ENCODE assay signal across 8 cellular contexts in the genomic region with DNA sequence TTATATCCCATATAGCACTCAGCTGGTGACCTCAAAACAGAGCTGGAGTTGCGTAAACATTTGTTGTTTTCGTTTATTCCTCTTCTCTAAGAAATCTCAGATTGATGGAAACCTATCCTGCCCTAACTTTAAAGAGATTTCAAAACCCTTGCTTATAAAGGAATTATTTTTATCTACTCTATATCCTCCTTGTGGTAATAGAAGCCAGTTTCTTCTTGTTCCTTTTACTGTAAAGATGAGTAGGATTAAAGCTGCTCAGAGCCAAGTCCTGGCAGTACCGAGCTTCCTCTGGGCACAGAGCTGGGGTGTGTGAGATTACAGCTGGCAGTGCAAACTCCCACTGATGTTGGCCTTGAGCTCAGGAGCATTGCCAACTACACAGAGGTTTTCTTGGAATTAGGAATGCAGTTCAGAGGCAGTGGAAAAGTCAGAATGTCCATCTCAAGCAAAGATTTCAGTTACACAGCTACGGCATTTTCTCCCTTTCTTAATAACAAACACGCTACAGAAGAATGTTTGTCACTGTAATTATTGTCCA. TPM values are rescaled to one million over a fixed set of nuclear protein-coding genes. Genes with fewer than 3 reads are reported as not detected.
DNase-seq lines count a peak whose midpoint lies in the region; ATAC-seq, FAIRE-seq and TF ChIP-seq lines count a peak whose summit lies in the region.

No MANE protein-coding gene starts in this region.

- no peaks in the 10 kb centered on the region for H3K27me3 Mint-ChIP-seq in CD8-positive, alpha-beta memory T cell

- H3K4me3 ChIP-seq in CD8-positive, alpha-beta memory T cell (ENCODE audit: low read length), result peak overlapping the region; percentile 74
- H3K4me3 ChIP-seq in H1 (ENCODE audit: extremely low read depth in 1 of 4, insufficient read depth in 2 of 4, low read depth in 3 of 4, low read length in 4 of 4), result peak overlapping the region; percentile 82 to 97 (median 87); a peak in 7 of 8 replicates
- H3K4me3 ChIP-seq in neuronal stem cell (ENCODE audit: low read length in 2 of 2), result peak overlapping the region in 1 of 2 donors; percentile 99

- no peak for FAIRE-seq in H1 (lab: Jason Lieb, UNC)

- no peak overlapping the region for H3K18ac ChIP-seq in H1 (ENCODE audit: extremely low read depth, low read length)
- no peak overlapping the region for H3K18ac ChIP-seq in neuronal stem cell (ENCODE audit: low read length)

- peaks cover 8 to 36% of the 10 kb centered on the region in 2 experiments for H3K79me2 ChIP-seq in H1 (ENCODE audit: control insufficient read depth in 1 of 2, insufficient read depth in 2 of 2, low read length in 2 of 2)

- DNase-seq in CD8-positive, alpha-beta memory T cell, result no peak
- DNase-seq in OCI-M1 (lab: John Stamatoyannopoulos, UW) (peak; percentile 27), H1 (ENCODE audit: low read depth in 1 of 2, low spot score in 2 of 2) (no peak), neuronal stem cell (ENCODE audit: low spot score) (no peak), ureter (ENCODE audit: low spot score) (no peak), DMS79 treated with DMSO at 0.1 percent for 48 hours (lab: John Stamatoyannopoulos, UW) (no peak)

- H2AK5ac ChIP-seq in H1 (ENCODE audit: low read depth, low read length) (no peak overlapping the region), neuronal stem cell (ENCODE audit: low read depth, low read length) (no peak overlapping the region)

- WGBS in H1 (ENCODE audit: extremely low coverage in 1 of 2, insufficient coverage in 1 of 2, insufficient read length in 1 of 2, insufficient replicate concordance in 2 of 2, low coverage in 1 of 2, low lambda C conversion rate in 2 of 2, missing lambda C conversion rate in 1 of 2), 2 experiments, result 83% methylated on average over 5 of the region's 5 CpGs; no CpG with 5 or more reads in 1 of the 2 experiments
- WGBS in neuronal stem cell (ENCODE audit: extremely low coverage in 2 of 2, insufficient read length in 2 of 2, insufficient replicate concordance in 1 of 2), 2 donors, result no CpG with 5 or more reads among the region's 5 CpGs

- no peak overlapping the region for H2BK120ac ChIP-seq in H1 (replicated peaks; ENCODE audit: low read depth, low read length)
- no peak overlapping the region for H2BK120ac ChIP-seq in neuronal stem cell (ENCODE audit: low read depth, low read length)

- H3K9me3 Mint-ChIP-seq in CD8-positive, alpha-beta memory T cell, result no peaks in the 10 kb centered on the region

- H2BK20ac ChIP-seq in H1 (ENCODE audit: low read length), result no peak overlapping the region

- H4K5ac ChIP-seq in H1 (ENCODE audit: insufficient read length, low read depth, low read length), result no peak overlapping the region

- H3K79me1 ChIP-seq in H1 (ENCODE audit: low read depth, low read length) (peaks cover 6% of the 10 kb centered on the region; the same call in 1 of the 2 replicates), neuronal stem cell (ENCODE audit: low read depth, low read length) (peaks cover 3% of the 10 kb centered on the region)

- H3K36me3 ChIP-seq in CD8-positive, alpha-beta memory T cell (ENCODE audit: insufficient read depth, low read length), result peaks cover 19% of the 10 kb centered on the region
- H3K36me3 ChIP-seq in H1 (ENCODE audit: control insufficient read depth in 2 of 4, insufficient read depth in 4 of 4, low read length in 3 of 4) (peaks cover 2 to 34% (median 18%) of the 10 kb centered on the region in 4 experiments; a peak in 7 of 8 replicates), neuronal stem cell (replicated peaks in 1 of 2; ENCODE audit: control insufficient read depth in 2 of 2, insufficient read depth in 2 of 2, low read length in 2 of 2) (peaks cover 14 to 43% of the 10 kb centered on the region in 2 donors)

- H2BK5ac ChIP-seq in H1 (ENCODE audit: low read depth, low read length), result no peak overlapping the region
- H2BK5ac ChIP-seq in neuronal stem cell (ENCODE audit: low read length), result no peak overlapping the region

- H3K9me3 ChIP-seq in CD8-positive, alpha-beta memory T cell (ENCODE audit: low read length), result no peaks in the 10 kb centered on the region
- H3K9me3 ChIP-seq in H1 (ENCODE audit: insufficient read depth in 2 of 2, low read depth in 1 of 2, low read length in 1 of 2) (no peaks in the 10 kb centered on the region), neuronal stem cell (replicated peaks in 1 of 2; ENCODE audit: control insufficient read depth in 2 of 2, insufficient read depth in 1 of 2, low read depth in 1 of 2, low read length in 2 of 2) (no peaks in the 10 kb centered on the region)

- TF ChIP-seq EP300 in H1 (IDR thresholded peaks at IDR 0.05; ENCODE audit: borderline replicate concordance in 1 of 2, low read depth in 2 of 2, low read length in 2 of 2), result no peak

- H4K91ac ChIP-seq in H1 (replicated peaks; ENCODE audit: insufficient read length, low read length) (no peak overlapping the region), neuronal stem cell (ENCODE audit: low read depth, low read length, poor library complexity) (no peak overlapping the region)

- H3K27me3 ChIP-seq in CD8-positive, alpha-beta memory T cell (ENCODE audit: insufficient read depth, low read length, poor library complexity, severe bottlenecking), result no peaks in the 10 kb centered on the region
- no peaks in the 10 kb centered on the region for H3K27me3 ChIP-seq in H1 (replicated peaks in 1 of 4; ENCODE audit: control insufficient read depth in 3 of 4, extremely low read depth in 1 of 4, insufficient read depth in 3 of 4, low read length in 3 of 4)
- no peaks in the 10 kb centered on the region for H3K27me3 ChIP-seq in neuronal stem cell (ENCODE audit: control insufficient read depth in 3 of 3, insufficient read depth in 3 of 3, low read depth in 1 of 3, low read length in 3 of 3)

- H3K23ac ChIP-seq in H1 (ENCODE audit: insufficient read length) (no peak overlapping the region), neuronal stem cell (ENCODE audit: low read depth, low read length, poor library complexity) (no peak overlapping the region)

- H4K20me1 ChIP-seq in H1 (replicated peaks in 1 of 2; ENCODE audit: control insufficient read depth in 1 of 2, insufficient read depth in 2 of 2, low read length in 2 of 2), result peaks cover 3 to 4% of the 10 kb centered on the region in 2 experiments

- H2AFZ ChIP-seq in H1 (ENCODE audit: low read length) (no peak overlapping the region), neuronal stem cell (ENCODE audit: low read length) (no peak overlapping the region)

- no peak overlapping the region for H3K56ac ChIP-seq in H1 (replicated peaks; ENCODE audit: insufficient read length, low read depth, low read length)

- no peak overlapping the region for H4K8ac ChIP-seq in H1 (ENCODE audit: extremely low read depth, insufficient read depth, low read length)
- H4K8ac ChIP-seq in neuronal stem cell (ENCODE audit: low read depth, low read length), result no peak overlapping the region

- H3K23me2 ChIP-seq in H1 (ENCODE audit: low read depth, low read length), result no peaks in the 10 kb centered on the region; the same call in 1 of the 2 replicates

- H2BK15ac ChIP-seq in H1 (ENCODE audit: low read length) (no peak overlapping the region), neuronal stem cell (ENCODE audit: low read length) (no peak overlapping the region)

- H3K4ac ChIP-seq in H1 (replicated peaks; ENCODE audit: insufficient read length, low read depth, low read length) (no peak overlapping the region), neuronal stem cell (ENCODE audit: low read length) (no peak overlapping the region)

- CTCF ChIA-PET in CD8-positive, alpha-beta memory T cell (lab: Charles Lee), result interaction anchor here (1.0 to 2.5 kb wide), 3 partner anchors 36 to 87 kb away, joined by 3 to 12 read pairs (median 5); a partner anchor contains a TSS
- CTCF ChIA-PET in H1 (lab: Charles Lee; ENCODE audit: partially characterized antibody), result interaction anchor here (0.6 to 2.2 kb wide), 16 partner anchors 8 to 221 kb away, joined by 3 to 10 read pairs (median 3); a partner anchor contains a TSS

- H3K9ac ChIP-seq in H1 (replicated peaks in 1 of 4; ENCODE audit: extremely low read depth in 1 of 4, low read depth in 3 of 4, low read length in 3 of 4), result peak overlapping the region in 1 of 4 experiments; percentile 14; a peak in 1 of 7 replicates
- no peak overlapping the region for H3K9ac ChIP-seq in neuronal stem cell (ENCODE audit: low read depth, low read length, poor library complexity)

- H3K14ac ChIP-seq in H1 (ENCODE audit: insufficient read length) (no peak overlapping the region), neuronal stem cell (ENCODE audit: low read length) (no peak overlapping the region)

- POLR2A ChIA-PET in CD8-positive, alpha-beta memory T cell (lab: Charles Lee), result interaction anchor here (0.7 to 3.4 kb wide), 2 partner anchors 14 to 29 kb away, joined by 3 to 14 read pairs; no protein-coding TSS in a partner anchor
- POLR2A ChIA-PET in H1 (lab: Charles Lee; ENCODE audit: partially characterized antibody), result interaction anchor here (0.7 to 4.8 kb wide), 11 partner anchors 11 to 133 kb away, joined by 3 to 20 read pairs (median 3); a partner anchor contains a TSS

- H3K4me3 Mint-ChIP-seq in CD8-positive, alpha-beta memory T cell, result peak overlapping the region; percentile 87 to 99 (median 96)

- no peak for TF ChIP-seq RAD21 in H1 (IDR thresholded peaks at IDR 0.05 in 1 of 2, conservative IDR thresholded peaks at IDR 0.05 in 1 of 2; ENCODE audit: low read depth in 2 of 2, low read length in 2 of 2)

- TF ChIP-seq POLR2A in H1 (IDR thresholded peaks at IDR 0.05; ENCODE audit: control extremely low read depth in 1 of 2, low read depth in 2 of 2, low read length in 2 of 2), result no peak

- ATAC-seq in HG02973 (IDR thresholded peaks at IDR 0.05; ENCODE audit: unreplicated experiment) (no peak), GM18907 (IDR thresholded peaks at IDR 0.05; ENCODE audit: unreplicated experiment) (no peak)

- H3K27ac Mint-ChIP-seq in CD8-positive, alpha-beta memory T cell, result peak overlapping the region; percentile 29 to 98 (median 88)

- H2BK12ac ChIP-seq in H1 (ENCODE audit: low read depth, low read length), result no peak overlapping the region
- no peak overlapping the region for H2BK12ac ChIP-seq in neuronal stem cell (ENCODE audit: low read length)

- H3K4me1 Mint-ChIP-seq in CD8-positive, alpha-beta memory T cell, result peaks cover 38 to 56% (median 49%) of the 10 kb centered on the region in 3 donors

- H3K4me2 ChIP-seq in H1 (ENCODE audit: insufficient read depth in 1 of 2, low read depth in 2 of 2, low read length in 2 of 2) (peak overlapping the region; percentile 82 to 97), neuronal stem cell (ENCODE audit: insufficient read depth, low read length, poor library complexity, severe bottlenecking) (peak overlapping the region; percentile 98)

- no peak overlapping the region for H3K27ac ChIP-seq in CD8-positive, alpha-beta memory T cell (ENCODE audit: low read depth, low read length)
- H3K27ac ChIP-seq in H1 (ENCODE audit: low read depth, low read length) (no peak overlapping the region), neuronal stem cell (replicated peaks; ENCODE audit: low read length) (no peak overlapping the region)

- peaks cover 18% of the 10 kb centered on the region for H3K4me1 ChIP-seq in CD8-positive, alpha-beta memory T cell (ENCODE audit: insufficient read depth, low read length)
- H3K4me1 ChIP-seq in H1 (replicated peaks in 1 of 4; ENCODE audit: control insufficient read depth in 3 of 4, insufficient read depth in 4 of 4, low read length in 3 of 4) (peaks cover 0 to 13% (median 4%) of the 10 kb centered on the region in 4 experiments; a peak in 4 of 7 replicates), neuronal stem cell (ENCODE audit: control insufficient read depth in 2 of 2, insufficient read depth in 1 of 2, low read depth in 1 of 2, low read length in 2 of 2) (peaks cover 7 to 8% of the 10 kb centered on the region in 2 donors)

- TF ChIP-seq CTCF in H1 (IDR thresholded peaks at IDR 0.05; ENCODE audit: control extremely low read depth in 1 of 3, insufficient read depth in 1 of 3, low read depth in 1 of 3, low read length in 3 of 3), result no peak

- H3K36me3 Mint-ChIP-seq in CD8-positive, alpha-beta memory T cell, result peaks cover 0 to 46% (median 10%) of the 10 kb centered on the region in 3 donors

RNA-seq across cellular contexts. Expression of a gene that starts 1.4 kb away (rescaled TPM):
- 10 to 100 TPM; 22.2 to 23.8 TPM for total RNA-seq in CD8-positive, alpha-beta memory T cell
- 8.0 TPM for polyA plus RNA-seq in CD8-positive, alpha-beta memory T cell
- 33.7 and 34.1 TPM in 2 replicates for total RNA-seq in H1 (2021; fragmentation: NEBNext Ultra II Directional; extraction: Animal tissue kit (Norgen Biotek cat#: 25700))
- 32.6 and 36.8 TPM in 2 replicates for polyA plus RNA-seq in H1 (2011; rRNA removed)
- polyA plus RNA-seq in H1 (2011; cell fraction: cytosol; rRNA removed), result 34.2 TPM
- 34.2 TPM for polyA plus RNA-seq in H1 (2011; cell fraction: nucleus; rRNA removed)
- polyA plus RNA-seq in H1 (2012, experiment 1 of 2), result 28.4 to 33.2 TPM (median 30.1 TPM) in 4 replicates
- polyA plus RNA-seq in H1 (2012, experiment 2 of 2), result 27.2 TPM
- polyA plus RNA-seq in H1 (2013, experiment 1 of 2), result 19.6 TPM
- 19.1 TPM for polyA plus RNA-seq in H1 (2013, experiment 2 of 2)
- polyA minus RNA-seq in H1 (2011; rRNA and poly(A)+ RNA removed), result 40.0 and 40.9 TPM in 2 replicates
- polyA minus RNA-seq in H1 (2011; cell fraction: cytosol; rRNA and poly(A)+ RNA removed), result 16.6 TPM
- polyA minus RNA-seq in H1 (2011; cell fraction: nucleus; rRNA and poly(A)+ RNA removed), result 13.5 TPM
- polyA plus RNA-seq in neuronal stem cell (2013, experiment 1 of 2), result 24.7 TPM
- polyA plus RNA-seq in neuronal stem cell (2013, experiment 2 of 2), result 24.7 TPM
- 25.3 TPM for total RNA-seq in ureter

RNA-seq across cellular contexts. Expression of a gene that starts 1.7 kb away (rescaled TPM):
- total RNA-seq in CD8-positive, alpha-beta memory T cell, result 100 to 1,000 TPM; 179 to 198 TPM
- polyA plus RNA-seq in CD8-positive, alpha-beta memory T cell, result 345 TPM
- total RNA-seq in H1 (2021; fragmentation: NEBNext Ultra II Directional; extraction: Animal tissue kit (Norgen Biotek cat#: 25700)), result 326 and 335 TPM in 2 replicates
- polyA plus RNA-seq in H1 (2011; rRNA removed), result 254 and 407 TPM in 2 replicates
- 359 TPM for polyA plus RNA-seq in H1 (2011; cell fraction: cytosol; rRNA removed)
- polyA plus RNA-seq in H1 (2011; cell fraction: nucleus; rRNA removed), result 101 TPM
- polyA plus RNA-seq in H1 (2012, experiment 1 of 2), result 445 to 644 TPM (median 486 TPM) in 4 replicates
- 293 TPM for polyA plus RNA-seq in H1 (2012, experiment 2 of 2)
- 532 TPM for polyA plus RNA-seq in H1 (2013, experiment 1 of 2)
- polyA plus RNA-seq in H1 (2013, experiment 2 of 2), result 533 TPM
- 160 and 164 TPM in 2 replicates for polyA minus RNA-seq in H1 (2011; rRNA and poly(A)+ RNA removed)
- 92.8 TPM for polyA minus RNA-seq in H1 (2011; cell fraction: cytosol; rRNA and poly(A)+ RNA removed)
- polyA minus RNA-seq in H1 (2011; cell fraction: nucleus; rRNA and poly(A)+ RNA removed), result 69.1 TPM
- polyA plus RNA-seq in neuronal stem cell (2013, experiment 1 of 2), result 310 TPM
- polyA plus RNA-seq in neuronal stem cell (2013, experiment 2 of 2), result 301 TPM
- total RNA-seq in ureter, result 270 TPM

RNA-seq across cellular contexts. Expression of a gene that starts 36.0 kb away (rescaled TPM):
- 10 to 100 TPM; 65.5 to 68.8 TPM for total RNA-seq in CD8-positive, alpha-beta memory T cell
- 48.0 TPM for polyA plus RNA-seq in CD8-positive, alpha-beta memory T cell
- total RNA-seq in H1 (2021; fragmentation: NEBNext Ultra II Directional; extraction: Animal tissue kit (Norgen Biotek cat#: 25700)), result 48.5 and 49.1 TPM in 2 replicates
- polyA plus RNA-seq in H1 (2011; rRNA removed), result 43.2 and 43.6 TPM in 2 replicates
- polyA plus RNA-seq in H1 (2011; cell fraction: cytosol; rRNA removed), result 73.0 TPM
- polyA plus RNA-seq in H1 (2011; cell fraction: nucleus; rRNA removed), result 28.6 TPM
- 34.5 to 60.5 TPM (median 52.3 TPM) in 4 replicates for polyA plus RNA-seq in H1 (2012, experiment 1 of 2)
- polyA plus RNA-seq in H1 (2012, experiment 2 of 2), result 70.9 TPM
- polyA plus RNA-seq in H1 (2013, experiment 1 of 2), result 43.0 TPM
- polyA plus RNA-seq in H1 (2013, experiment 2 of 2), result 40.8 TPM
- 16.1 and 20.3 TPM in 2 replicates for polyA minus RNA-seq in H1 (2011; rRNA and poly(A)+ RNA removed)
- polyA minus RNA-seq in H1 (2011; cell fraction: cytosol; rRNA and poly(A)+ RNA removed), result 14.9 TPM
- 21.0 TPM for polyA minus RNA-seq in H1 (2011; cell fraction: nucleus; rRNA and poly(A)+ RNA removed)
- 34.0 TPM for polyA plus RNA-seq in neuronal stem cell (2013, experiment 1 of 2)
- polyA plus RNA-seq in neuronal stem cell (2013, experiment 2 of 2), result 32.1 TPM
- total RNA-seq in ureter, result 32.1 TPM

RNA-seq across cellular contexts. Expression of a gene that starts 39.3 kb away (rescaled TPM):
- 1 to 10 TPM; 1.3 to 1.9 TPM for total RNA-seq in CD8-positive, alpha-beta memory T cell
- polyA plus RNA-seq in CD8-positive, alpha-beta memory T cell, result 0.82 TPM
- total RNA-seq in H1 (2021; fragmentation: NEBNext Ultra II Directional; extraction: Animal tissue kit (Norgen Biotek cat#: 25700)), result 16.6 and 17.1 TPM in 2 replicates
- polyA plus RNA-seq in H1 (2011; rRNA removed), result 34.7 and 54.8 TPM in 2 replicates
- polyA plus RNA-seq in H1 (2011; cell fraction: cytosol; rRNA removed), result 28.9 TPM
- polyA plus RNA-seq in H1 (2011; cell fraction: nucleus; rRNA removed), result 82.9 TPM
- polyA plus RNA-seq in H1 (2012, experiment 1 of 2), result 14.3 to 26.5 TPM (median 20.8 TPM) in 4 replicates
- 12.9 TPM for polyA plus RNA-seq in H1 (2012, experiment 2 of 2)
- polyA plus RNA-seq in H1 (2013, experiment 1 of 2), result 22.7 TPM
- 21.6 TPM for polyA plus RNA-seq in H1 (2013, experiment 2 of 2)
- polyA minus RNA-seq in H1 (2011; rRNA and poly(A)+ RNA removed), result 15.2 and 17.8 TPM in 2 replicates
- 11.3 TPM for polyA minus RNA-seq in H1 (2011; cell fraction: cytosol; rRNA and poly(A)+ RNA removed)
- polyA minus RNA-seq in H1 (2011; cell fraction: nucleus; rRNA and poly(A)+ RNA removed), result 24.1 TPM
- 7.7 TPM for polyA plus RNA-seq in neuronal stem cell (2013, experiment 1 of 2)
- 7.9 TPM for polyA plus RNA-seq in neuronal stem cell (2013, experiment 2 of 2)
- total RNA-seq in ureter, result 77.7 TPM
